8 cellular contexts compared by ENCODE assay signal in genomic region chr13:95403349-95404140, GRCh38.
A peak's percentile ranks its signal among the peaks of the same experiment; 100 is the strongest.
DNase-seq lines count a peak whose midpoint lies in the region; ATAC-seq lines count a peak whose summit lies in the region.

No MANE protein-coding gene starts in this region.

- H3K4me3 ChIP-seq in iPS-11a (ENCODE audit: low read depth, low read length) = peak overlapping the region; percentile 25

- no peaks in the 10 kb centered on the region for H3K9me3 Mint-ChIP-seq in activated naive CD4-positive, alpha-beta T cell treated with anti-CD3 and anti-CD28 coated beads for 36 hours
- no peaks in the 10 kb centered on the region for H3K9me3 Mint-ChIP-seq in stimulated activated naive B cell treated with anti-CD40 and anti-IgM and Interleukin-4, amounts not matched to agents 10 μg/mL and 1 μg/mL and 100 μg/mL, for 72 hours

- CTCF ChIA-PET in activated naive CD4-positive, alpha-beta T cell treated with anti-CD3 and anti-CD28 coated beads for 36 hours (lab: Charles Lee) = interaction anchor here (0.5 to 10.8 kb wide), 36 partner anchors 9 to 787 kb away, joined by 3 to 192 read pairs (median 4); partner anchors contain the start of gene ABCC4

- intact Hi-C loops in activated naive CD4-positive, alpha-beta T cell treated with anti-CD3 and anti-CD28 coated beads for 36 hours (cut with micrococcal nuclease) = loop anchor here (1.0 to 5.0 kb wide), 9 partner anchors 23 to 968 kb away; partner anchors contain the start of gene ABCC4

- H3K27me3 Mint-ChIP-seq in activated naive CD4-positive, alpha-beta T cell treated with anti-CD3 and anti-CD28 coated beads for 36 hours (ENCODE audit: low read depth) = peaks cover 2% of the 10 kb centered on the region
- peaks cover 33 to 38% of the 10 kb centered on the region in 2 donors for H3K27me3 Mint-ChIP-seq in stimulated activated naive B cell treated with anti-CD40 and anti-IgM and Interleukin-4, amounts not matched to agents 10 μg/mL and 1 μg/mL and 100 μg/mL, for 72 hours

- ATAC-seq in GM18868 (IDR thresholded peaks at IDR 0.05; ENCODE audit: unreplicated experiment) = peak; percentile 8
- ATAC-seq in HG02981 (IDR thresholded peaks at IDR 0.05; ENCODE audit: unreplicated experiment) = peak; percentile 32
- ATAC-seq in stimulated activated naive B cell treated with anti-CD40 and anti-IgM and Interleukin-4, amounts not matched to agents 10 μg/mL and 1 μg/mL and 100 μg/mL, for 72 hours (replicated peaks) = peak; percentile 40 to 42

- peak overlapping the region; percentile 84 for H3K4me3 Mint-ChIP-seq in activated naive CD4-positive, alpha-beta T cell treated with anti-CD3 and anti-CD28 coated beads for 36 hours
- peak overlapping the region; percentile 76 to 85 for H3K4me3 Mint-ChIP-seq in stimulated activated naive B cell treated with anti-CD40 and anti-IgM and Interleukin-4, amounts not matched to agents 10 μg/mL and 1 μg/mL and 100 μg/mL, for 72 hours

- H3K4me1 Mint-ChIP-seq in activated naive CD4-positive, alpha-beta T cell treated with anti-CD3 and anti-CD28 coated beads for 36 hours (ENCODE audit: low read depth) = peaks cover 6% of the 10 kb centered on the region
- peaks cover 4 to 12% of the 10 kb centered on the region in 2 donors for H3K4me1 Mint-ChIP-seq in stimulated activated naive B cell treated with anti-CD40 and anti-IgM and Interleukin-4, amounts not matched to agents 10 μg/mL and 1 μg/mL and 100 μg/mL, for 72 hours

- DNase-seq in activated naive CD4-positive, alpha-beta T cell treated with anti-CD3 and anti-CD28 coated beads for 36 hours = peak; percentile 10
- no peak for DNase-seq in stimulated activated naive B cell treated with anti-CD40 and anti-IgM and Interleukin-4, amounts not matched to agents 10 μg/mL and 1 μg/mL and 100 μg/mL, for 72 hours
- no peak for DNase-seq in DMS79 treated with DMSO at 0.1 percent for 48 hours (lab: John Stamatoyannopoulos, UW)
- no peak for DNase-seq in NCI-H1417 treated with DMSO at 0.1 percent for 48 hours (lab: John Stamatoyannopoulos, UW)
- no peak for DNase-seq in NCI-H2081 treated with DMSO at 0.1 percent for 48 hours (lab: John Stamatoyannopoulos, UW)

- H3K36me3 Mint-ChIP-seq in activated naive CD4-positive, alpha-beta T cell treated with anti-CD3 and anti-CD28 coated beads for 36 hours (ENCODE audit: low read depth) = no peaks in the 10 kb centered on the region
- no peaks in the 10 kb centered on the region for H3K36me3 Mint-ChIP-seq in stimulated activated naive B cell treated with anti-CD40 and anti-IgM and Interleukin-4, amounts not matched to agents 10 μg/mL and 1 μg/mL and 100 μg/mL, for 72 hours

- H3K27ac Mint-ChIP-seq in activated naive CD4-positive, alpha-beta T cell treated with anti-CD3 and anti-CD28 coated beads for 36 hours = no peak overlapping the region
- no peak overlapping the region for H3K27ac Mint-ChIP-seq in stimulated activated naive B cell treated with anti-CD40 and anti-IgM and Interleukin-4, amounts not matched to agents 10 μg/mL and 1 μg/mL and 100 μg/mL, for 72 hours
